ENCODE assay signal across 33 cellular contexts in genomic region chr22:37994049-37994448, GRCh38. TPM values are rescaled to one million over a fixed set of nuclear protein-coding genes. Genes with fewer than 3 reads are reported as not detected.
DNase-seq lines count a peak whose midpoint lies in the region; ATAC-seq, FAIRE-seq and TF ChIP-seq lines count a peak whose summit lies in the region.
"Had no signal": no experiment of that assay in that cellular context is flagged by ENCODE, and none has a peak within 500 bp of the region (broad histone marks: within the 10 kb centered on the region; RNA-seq: fewer than 3 reads in every experiment).

No MANE protein-coding gene starts in this region.

- H3K36me3 ChIP-seq in sigmoid colon: no peaks in the 10 kb centered on the region
- H3K36me3 ChIP-seq: right atrium auricular region, upper lobe of right lung had no signal

- no peak overlapping the region for H3K4me3 ChIP-seq in sigmoid colon
- H3K4me3 ChIP-seq: GM12878, GM23248, right atrium auricular region, upper lobe of right lung had no signal

- POLR2A ChIA-PET in T-cell (lab: Charles Lee): no interaction called here

- H3K27ac ChIP-seq in sigmoid colon: no peak overlapping the region
- H3K27ac ChIP-seq: GM23248, parathyroid adenoma, right atrium auricular region, upper lobe of right lung had no signal

- H3K27ac Mint-ChIP-seq in T-cell (peak overlapping the region in 1 of 2 donors; percentile 66), naive B cell (peak overlapping the region in 2 of 6 donors; percentile 72 to 89)
- H3K27ac Mint-ChIP-seq: activated CD4-positive, alpha-beta memory T cell treated with anti-CD3 and anti-CD28 coated beads, Interleukin-2, amount 10 ng/mL, durations not matched to agents 7 days and 5 days; mesothelial cell of epicardium; nephron progenitor cell; stimulated activated memory B cell treated with anti-CD40 and anti-IgM and Interleukin-4, amounts not matched to agents 10 μg/mL and 1 μg/mL and 100 μg/mL, for 72 hours had no signal

- no peak overlapping the region for H3K4me3 Mint-ChIP-seq in T-cell
- peak overlapping the region in 1 of 8 donors; percentile 1 for H3K4me3 Mint-ChIP-seq in naive B cell
- H3K4me3 Mint-ChIP-seq: activated CD4-positive, alpha-beta memory T cell treated with anti-CD3 and anti-CD28 coated beads, Interleukin-2, amount 10 ng/mL, durations not matched to agents 7 days and 5 days; mesothelial cell of epicardium; nephron progenitor cell; stimulated activated memory B cell treated with anti-CD40 and anti-IgM and Interleukin-4, amounts not matched to agents 10 μg/mL and 1 μg/mL and 100 μg/mL, for 72 hours had no signal

- no peak for TF ChIP-seq CTCF in sigmoid colon (IDR thresholded peaks at IDR 0.05)

- H3K36me3 Mint-ChIP-seq in T-cell (peaks cover 7% of the 10 kb centered on the region), naive B cell (no peaks in the 10 kb centered on the region)
- H3K36me3 Mint-ChIP-seq: mesothelial cell of epicardium had no signal

- no peak for TF ChIP-seq EP300 in sigmoid colon (IDR thresholded peaks at IDR 0.05)

- H3K27me3 ChIP-seq in sigmoid colon: no peaks in the 10 kb centered on the region
- H3K27me3 ChIP-seq: right atrium auricular region, upper lobe of right lung had no signal

- FAIRE-seq in urothelium cell line (lab: Jason Lieb, UNC): peak; percentile 48
- FAIRE-seq: colon, GM12878, HepG2, kidney, RCC 7860 had no signal

- H3K4me1 ChIP-seq in sigmoid colon: no peaks in the 10 kb centered on the region
- H3K4me1 ChIP-seq: parathyroid adenoma, upper lobe of right lung had no signal

- ATAC-seq in T-cell (replicated peaks in 1 of 4) (peak; percentile 43 to 79 (median 68)), naive B cell (ENCODE audit: low read depth in 2 of 2) (peak; percentile 31 to 58), GM18517 (IDR thresholded peaks at IDR 0.05; ENCODE audit: unreplicated experiment) (no peak)
- ATAC-seq: GM12878; HepG2; stimulated activated memory B cell treated with anti-CD40 and anti-IgM and Interleukin-4, amounts not matched to agents 10 μg/mL and 1 μg/mL and 100 μg/mL, for 72 hours; upper lobe of right lung had no signal

- H3K9me3 Mint-ChIP-seq in T-cell (no peaks in the 10 kb centered on the region), naive B cell (no peaks in the 10 kb centered on the region)
- H3K9me3 Mint-ChIP-seq: activated CD4-positive, alpha-beta memory T cell treated with anti-CD3 and anti-CD28 coated beads, Interleukin-2, amount 10 ng/mL, durations not matched to agents 7 days and 5 days; mesothelial cell of epicardium; nephron progenitor cell; stimulated activated memory B cell treated with anti-CD40 and anti-IgM and Interleukin-4, amounts not matched to agents 10 μg/mL and 1 μg/mL and 100 μg/mL, for 72 hours had no signal

- CTCF ChIA-PET in T-cell (lab: Charles Lee): no interaction called here

- WGBS in sigmoid colon, 2 donors: 72 to 84% methylated on average over 6 of the region's 6 CpGs

- intact Hi-C loops in sigmoid colon (cut with DNase I): no loop called here

- no peaks in the 10 kb centered on the region for H3K9me3 ChIP-seq in sigmoid colon
- H3K9me3 ChIP-seq: right atrium auricular region, upper lobe of right lung had no signal

- peak; percentile 17 for DNase-seq in stimulated activated CD8-positive, alpha-beta memory T cell treated with anti-CD3 and anti-CD28 coated beads, Interleukin-12 subunit alpha, Interleukin-12 subunit beta, amount 100 ng/mL, for 4 hours (ENCODE audit: low read depth)
- DNase-seq in stimulated activated CD8-positive, alpha-beta memory T cell treated with anti-CD3 and anti-CD28 coated beads, Interleukin-4, amount 100 ng/mL, for 48 hours: no peak
- DNase-seq in T-cell (peak in 24 of 34 experiments; percentile 3 to 51 (median 20)), naive B cell (no peak), urothelium cell line (ENCODE audit: low spot score) (no peak), amniotic stem cell (lab: John Stamatoyannopoulos, UW) (no peak), sigmoid colon (no peak)
- DNase-seq: activated CD4-positive, alpha-beta memory T cell treated with anti-CD3 and anti-CD28 coated beads, Interleukin-2, amount 10 ng/mL, durations not matched to agents 7 days and 5 days; activated CD4-positive, CD25-positive, alpha-beta regulatory T cell; activated naive CD4-positive, alpha-beta T cell; C1 segment of cervical spinal cord; effector memory CD4-positive, alpha-beta T cell; GM23248; head of caudate nucleus; kidney; NCI-H1105 treated with DMSO at 0.1 percent for 48 hours; NCI-H2029 treated with DMSO at 0.1 percent for 48 hours; NCI-H226; nephron progenitor cell; substantia nigra; T-helper 1 cell; upper lobe of right lung had no signal

- H3K27me3 Mint-ChIP-seq in T-cell (no peaks in the 10 kb centered on the region), naive B cell (no peaks in the 10 kb centered on the region)
- H3K27me3 Mint-ChIP-seq: activated CD4-positive, alpha-beta memory T cell treated with anti-CD3 and anti-CD28 coated beads, Interleukin-2, amount 10 ng/mL, durations not matched to agents 7 days and 5 days had no signal

- TF ChIP-seq POLR2A in sigmoid colon (IDR thresholded peaks at IDR 0.05): no peak

- H3K4me1 Mint-ChIP-seq in T-cell (peaks cover 7 to 29% (median 23%) of the 10 kb centered on the region in 3 donors), naive B cell (peaks cover 27 to 32% (median 29%) of the 10 kb centered on the region in 3 donors)

RNA-seq across cellular contexts. Expression of gene SOX10, which starts 9.7 kb away (rescaled TPM):
- not detected for total RNA-seq in T-cell
- not detected for polyA plus RNA-seq in naive B cell (ENCODE audit: low read depth in 6 of 6)
- 10 to 100 TPM in 1 of 4 donors, 1 to 10 TPM in 3; 3.8 to 17.5 (median 8.4) TPM for total RNA-seq in sigmoid colon
- polyA plus RNA-seq in sigmoid colon: 1 to 10 TPM in 2 of 3 donors, under 1 TPM in 1; 0.23 to 2.8 (median 1.8) TPM
- total RNA-seq: activated CD4-positive, alpha-beta memory T cell treated with anti-CD3 and anti-CD28 coated beads, Interleukin-2, amount 10 ng/mL, durations not matched to agents 7 days and 5 days; fibroblast of villous mesenchyme; GM12878; GM23248; HepG2; upper lobe of right lung had no signal
- polyA plus RNA-seq: GM23248, HepG2 had no signal

RNA-seq across cellular contexts. Expression of gene POLR2F, which starts 40.5 kb away (rescaled TPM):
- total RNA-seq in T-cell (10 to 100 TPM; 31.4 to 54.5 (median 49.4) TPM), sigmoid colon (100 to 1,000 TPM in 1 of 4 donors, 10 to 100 TPM in 3; 47.9 to 149 (median 71.1) TPM)
- polyA plus RNA-seq in naive B cell (ENCODE audit: low read depth in 6 of 6) (100 to 1,000 TPM; 113 to 131 (median 123) TPM), sigmoid colon (100 to 1,000 TPM in 2 of 3 donors, 10 to 100 TPM in 1; 96.9 to 136 (median 126) TPM)

RNA-seq across cellular contexts. Expression of gene C22orf23, which starts 40.6 kb away (rescaled TPM):
- total RNA-seq in T-cell (not detected), sigmoid colon (under 1 TPM in 1 of 4 donors, not detected in 3; 0.36 TPM)
- polyA plus RNA-seq in naive B cell (ENCODE audit: low read depth in 6 of 6) (not detected), sigmoid colon (under 1 TPM in 1 of 3 donors, not detected in 2; 0.15 TPM)
- total RNA-seq: activated CD4-positive, alpha-beta memory T cell treated with anti-CD3 and anti-CD28 coated beads, Interleukin-2, amount 10 ng/mL, durations not matched to agents 7 days and 5 days; fibroblast of villous mesenchyme; liver; upper lobe of right lung had no signal

Comparison
In these comparisons a context has a peak if more than half of its experiments do, and no peak if none do; other contexts are left out.
1. DNase-seq: peak in stimulated activated CD8-positive, alpha-beta memory T cell treated with anti-CD3 and anti-CD28 coated beads, Interleukin-12 subunit alpha, Interleukin-12 subunit beta, amount 100 ng/mL, for 4 hours (single experiment) and T-cell (24 of 34); none in stimulated activated CD8-positive, alpha-beta memory T cell treated with anti-CD3 and anti-CD28 coated beads, Interleukin-4, amount 100 ng/mL, for 48 hours (single experiment), naive B cell (single experiment), urothelium cell line (single experiment), amniotic stem cell (single experiment) and sigmoid colon (single experiment).
2. RNA of gene SOX10, which starts 9.7 kb away (total RNA-seq): 3.8 to 17.5 TPM in sigmoid colon; not detected in T-cell; every median in the first group is over 4 times any median in the second.